In genomic region chr6:107647439-107647948, GRCh38 we compare ENCODE assay signal across 17 cellular contexts.
DNase-seq lines count a peak whose midpoint lies in the region; ATAC-seq and TF ChIP-seq lines count a peak whose summit lies in the region.
"Had no signal": no experiment of that assay in that cellular context is flagged by ENCODE, and none has a peak within 500 bp of the region (broad histone marks: within the 10 kb centered on the region; RNA-seq: fewer than 3 reads in every experiment).

No MANE protein-coding gene starts in this region.

- no peak overlapping the region for H3K4ac ChIP-seq in trophoblast cell (ENCODE audit: low read depth, low read length)

- H3K9ac ChIP-seq in trophoblast cell (ENCODE audit: low read length): no peak overlapping the region
- peak overlapping the region in 1 of 3 donors; percentile 9 for H3K9ac ChIP-seq in skeletal muscle tissue (ENCODE audit: low read depth in 1 of 3, low read length in 3 of 3)
- H3K9ac ChIP-seq: BLaER1, GM23248 had no signal

- H2AK5ac ChIP-seq in trophoblast cell (ENCODE audit: low read length): no peak overlapping the region

- H3K23ac ChIP-seq in trophoblast cell (ENCODE audit: low read length): peak overlapping the region; percentile 7

- no peak overlapping the region for H3K4me3 ChIP-seq in trophoblast cell (ENCODE audit: low read depth, low read length)
- H3K4me3 ChIP-seq in skeletal muscle tissue (ENCODE audit: low read length in 3 of 3): no peak overlapping the region
- H3K4me3 ChIP-seq: BLaER1, GM23248 had no signal

- no peak overlapping the region for H2BK120ac ChIP-seq in trophoblast cell (ENCODE audit: insufficient read depth, low read length, poor library complexity)

- no peaks in the 10 kb centered on the region for H3K79me2 ChIP-seq in trophoblast cell (ENCODE audit: control insufficient read depth, insufficient read depth, low read length, poor library complexity)

- peaks cover 4% of the 10 kb centered on the region for H3K36me3 Mint-ChIP-seq in progenitor cell of endocrine pancreas (ENCODE audit: insufficient read depth)

- H3K9me3 Mint-ChIP-seq in progenitor cell of endocrine pancreas (ENCODE audit: low read depth): peaks cover 6% of the 10 kb centered on the region
- H3K9me3 Mint-ChIP-seq: CD8-positive, alpha-beta memory T cell had no signal

- no peak for TF ChIP-seq CTCF in progenitor cell of endocrine pancreas (IDR thresholded peaks at IDR 0.05; ENCODE audit: unreplicated experiment)

- H3K27ac Mint-ChIP-seq in progenitor cell of endocrine pancreas: no peak overlapping the region
- H3K27ac Mint-ChIP-seq: CD8-positive, alpha-beta memory T cell had no signal

- H4K91ac ChIP-seq in trophoblast cell (ENCODE audit: low read depth, low read length): no peak overlapping the region

- H2BK12ac ChIP-seq in trophoblast cell (ENCODE audit: low read length): no peak overlapping the region

- H2BK5ac ChIP-seq in trophoblast cell (ENCODE audit: low read depth, low read length, poor library complexity): no peak overlapping the region

- DNase-seq in M059J (ENCODE audit: low read depth): peak; percentile 55
- peak; percentile 22 for DNase-seq in myocyte (ENCODE audit: low read depth)
- DNase-seq in trophoblast cell: no peak
- no peak for DNase-seq in iPS-NIHi7 (ENCODE audit: extremely low spot score)
- DNase-seq in progenitor cell of endocrine pancreas (ENCODE audit: low spot score, unreplicated experiment): no peak
- DNase-seq: 8988T; AML-193; Caco-2; CD8-positive, alpha-beta memory T cell; DND-41; GF-D8; GM23248 had no signal

- H2AFZ ChIP-seq in trophoblast cell (ENCODE audit: insufficient read depth, low read length, poor library complexity): no peak overlapping the region
- H2AFZ ChIP-seq: GM23248 had no signal

- H3K27me3 ChIP-seq in trophoblast cell (ENCODE audit: insufficient read depth, low read length): no peaks in the 10 kb centered on the region
- H3K27me3 ChIP-seq in skeletal muscle tissue (ENCODE audit: control insufficient read depth in 3 of 3, insufficient read depth in 3 of 3, low read length in 3 of 3): no peaks in the 10 kb centered on the region
- H3K27me3 ChIP-seq: BLaER1 had no signal

- WGBS in trophoblast cell (ENCODE audit: extremely low coverage, insufficient coverage, insufficient read length): no CpG with 5 or more reads among the region's 9 CpGs

- H3K27me3 Mint-ChIP-seq in progenitor cell of endocrine pancreas: no peaks in the 10 kb centered on the region

- H4K12ac ChIP-seq in trophoblast cell (ENCODE audit: low read depth, low read length): no peak overlapping the region

- ATAC-seq in HG03565 (IDR thresholded peaks at IDR 0.05; ENCODE audit: unreplicated experiment): no peak
- no peak for ATAC-seq in GM19328 (IDR thresholded peaks at IDR 0.05; ENCODE audit: unreplicated experiment)
- ATAC-seq: HCT116 had no signal

- no peak overlapping the region for H3K4me2 ChIP-seq in trophoblast cell (ENCODE audit: low read length)
- H3K4me2 ChIP-seq: BLaER1 had no signal

- H4K8ac ChIP-seq in trophoblast cell (ENCODE audit: low read depth, low read length): no peak overlapping the region

- H3K4me1 Mint-ChIP-seq in progenitor cell of endocrine pancreas (ENCODE audit: low read depth): no peaks in the 10 kb centered on the region
- H3K4me1 Mint-ChIP-seq: CD8-positive, alpha-beta memory T cell had no signal

- H3K4me3 Mint-ChIP-seq in progenitor cell of endocrine pancreas (ENCODE audit: low read depth): no peak overlapping the region
- H3K4me3 Mint-ChIP-seq: CD8-positive, alpha-beta memory T cell had no signal

- H3K9me3 ChIP-seq in trophoblast cell (ENCODE audit: insufficient read depth, low read depth, low read length) (peaks cover 1% of the 10 kb centered on the region), skeletal muscle tissue (ENCODE audit: control insufficient read depth in 3 of 3, low read length in 3 of 3) (no peaks in the 10 kb centered on the region)
- H3K9me3 ChIP-seq: Caco-2 had no signal

- no peak overlapping the region for H3K18ac ChIP-seq in trophoblast cell (ENCODE audit: low read length)

- H3K4me1 ChIP-seq in trophoblast cell (ENCODE audit: control insufficient read depth in 1 of 2, insufficient read depth in 2 of 2, low read length in 2 of 2) (no peaks in the 10 kb centered on the region), skeletal muscle tissue (ENCODE audit: control insufficient read depth in 3 of 3, insufficient read depth in 3 of 3, low read length in 3 of 3) (peaks cover 28 to 32% (median 31%) of the 10 kb centered on the region in 3 donors)
- H3K4me1 ChIP-seq: Caco-2 had no signal

- H3K14ac ChIP-seq in trophoblast cell (ENCODE audit: low read length): no peak overlapping the region

- H3K36me3 ChIP-seq in trophoblast cell (ENCODE audit: control insufficient read depth in 1 of 2, insufficient read depth in 2 of 2, low read length in 2 of 2) (no peaks in the 10 kb centered on the region), skeletal muscle tissue (ENCODE audit: control insufficient read depth in 3 of 3, insufficient read depth in 3 of 3, low read length in 3 of 3) (no peaks in the 10 kb centered on the region)
- H3K36me3 ChIP-seq: BLaER1 had no signal

- no peaks in the 10 kb centered on the region for H3K79me1 ChIP-seq in trophoblast cell (ENCODE audit: low read length)

- H3K27ac ChIP-seq in trophoblast cell (ENCODE audit: low read depth, low read length) (no peak overlapping the region), skeletal muscle tissue (ENCODE audit: low read depth, low read length) (peak overlapping the region; percentile 56)
- H3K27ac ChIP-seq: BLaER1, GM23248 had no signal

Comparison
In these comparisons a context has a peak if more than half of its experiments do, and no peak if none do; other contexts are left out.
1. DNase-seq: peak in M059J (single experiment) and myocyte (single experiment); none in trophoblast cell (0 of 2), iPS-NIHi7 (single experiment) and progenitor cell of endocrine pancreas (single experiment).